ENCODE assay signal across 22 cellular contexts in the genomic region with DNA sequence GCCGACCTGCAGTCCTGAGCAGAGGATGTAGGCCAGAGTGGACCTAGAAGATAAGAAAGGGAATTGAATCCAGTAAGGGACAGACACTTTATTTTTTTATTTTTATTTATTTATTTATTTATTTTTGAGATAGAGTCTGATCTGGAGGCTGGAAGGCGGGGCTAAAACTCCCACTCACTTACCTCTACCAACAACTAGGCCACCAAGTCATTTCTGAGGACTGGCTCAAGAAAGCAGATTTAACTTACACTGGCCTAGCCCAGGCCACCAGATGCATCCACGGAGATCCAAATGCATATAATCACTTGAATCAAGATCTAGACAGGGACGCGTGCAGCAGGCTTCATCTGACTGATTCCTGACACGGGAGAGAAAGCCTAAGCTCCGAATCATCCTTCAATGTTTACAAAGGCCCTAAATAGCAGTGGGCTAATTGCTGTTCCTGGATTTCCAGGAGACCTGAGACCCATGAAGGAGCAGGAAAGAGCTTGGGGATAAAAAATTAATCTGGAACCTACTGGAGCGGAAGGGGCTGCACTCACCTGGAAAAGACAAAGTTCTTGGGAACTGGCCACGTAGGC. TPM values are rescaled to one million over a fixed set of nuclear protein-coding genes. Genes with fewer than 3 reads are reported as not detected.
DNase-seq lines count a peak whose midpoint lies in the region; ATAC-seq lines count a peak whose summit lies in the region.
"Had no signal": no experiment of that assay in that cellular context is flagged by ENCODE, and none has a peak within 500 bp of the region (broad histone marks: within the 10 kb centered on the region; RNA-seq: fewer than 3 reads in every experiment).

No MANE protein-coding gene starts in this region.

- H3K9me3 ChIP-seq in HUES64 (ENCODE audit: insufficient read depth, low read depth, low read length): no peaks in the 10 kb centered on the region
- H3K9me3 ChIP-seq: colonic mucosa, gastroesophageal sphincter had no signal

- no peak overlapping the region for H3K4me3 Mint-ChIP-seq in effector memory CD8-positive, alpha-beta T cell
- H3K4me3 Mint-ChIP-seq: activated CD4-positive, alpha-beta memory T cell treated with anti-CD3 and anti-CD28 coated beads for 36 hours; T-helper 1 cell treated with Interleukin-12 subunit alpha and Interleukin-12 subunit beta and Interleukin-4 antibody, amounts not matched to agents 30 μg/mL and 1 μg/mL, for 36 hours had no signal

- no peak for ATAC-seq in effector memory CD8-positive, alpha-beta T cell (replicated peaks)
- no peak for ATAC-seq in GM18873 (IDR thresholded peaks at IDR 0.05; ENCODE audit: low FRiP score, unreplicated experiment)
- no peak for ATAC-seq in HG03097 (IDR thresholded peaks at IDR 0.05; ENCODE audit: low FRiP score, unreplicated experiment)

- WGBS in HUES64: 92% methylated on average over 9 of the region's 9 CpGs

- no peaks in the 10 kb centered on the region for H3K27me3 Mint-ChIP-seq in effector memory CD8-positive, alpha-beta T cell
- H3K27me3 Mint-ChIP-seq: activated CD4-positive, alpha-beta memory T cell treated with anti-CD3 and anti-CD28 coated beads for 36 hours had no signal

- H3K4me3 ChIP-seq in HUES64 (ENCODE audit: low read length): peak overlapping the region; percentile 68; the same call in 1 of the 2 replicates
- H3K4me3 ChIP-seq: colonic mucosa had no signal

- no peak overlapping the region for H3K9ac ChIP-seq in HUES64 (ENCODE audit: low read depth, low read length)
- H3K9ac ChIP-seq: parathyroid adenoma had no signal

- H3K27me3 ChIP-seq in HUES64 (ENCODE audit: insufficient read depth, low read length): peaks cover 38% of the 10 kb centered on the region
- H3K27me3 ChIP-seq: colonic mucosa had no signal

- in situ Hi-C loops in ACHN (cut with HindIII; ENCODE audit: low pct_ligation_motif_present, low pct_unique_long_range_greater_than_20kb, low sequenced_read_pairs): no loop called here

- DNase-seq in ACHN: peak; percentile 24
- DNase-seq in effector memory CD8-positive, alpha-beta T cell: no peak
- DNase-seq in kidney tubule cell (ENCODE audit: low spot score): peak; percentile 68
- DNase-seq in NCI-H748 (lab: John Stamatoyannopoulos, UW; ENCODE audit: unreplicated experiment): no peak
- no peak for DNase-seq in stimulated activated CD4-positive, alpha-beta T cell treated with anti-CD3 and anti-CD28 coated beads, Interleukin-12 subunit alpha, Interleukin-12 subunit beta, amount 100 ng/mL, for 4 hours
- DNase-seq: activated CD4-positive, alpha-beta memory T cell treated with anti-CD3 and anti-CD28 coated beads for 36 hours; activated naive CD4-positive, alpha-beta T cell treated with Interleukin-2 at 50 U/mL for 16 hours; activated T-cell treated with anti-CD3 and anti-CD28 coated beads, Interleukin-2, amount 50 U/mL, for 1 hour; colonic mucosa; KG1; NCI-H2029; NCI-H510A treated with DMSO at 0.1 percent for 48 hours; SHP77 treated with DMSO at 0.1 percent for 48 hours; WERI-Rb-1 had no signal

- peak overlapping the region; percentile 52 to 53 for H3K27ac Mint-ChIP-seq in effector memory CD8-positive, alpha-beta T cell
- H3K27ac Mint-ChIP-seq: activated CD4-positive, alpha-beta memory T cell treated with anti-CD3 and anti-CD28 coated beads for 36 hours; T-helper 1 cell treated with Interleukin-12 subunit alpha and Interleukin-12 subunit beta and Interleukin-4 antibody, amounts not matched to agents 30 μg/mL and 1 μg/mL, for 36 hours had no signal

- H3K4me1 Mint-ChIP-seq in effector memory CD8-positive, alpha-beta T cell (ENCODE audit: low read depth in 2 of 2): no peaks in the 10 kb centered on the region

- no peaks in the 10 kb centered on the region for H3K9me3 Mint-ChIP-seq in effector memory CD8-positive, alpha-beta T cell
- H3K9me3 Mint-ChIP-seq: activated CD4-positive, alpha-beta memory T cell treated with anti-CD3 and anti-CD28 coated beads for 36 hours; T-helper 1 cell treated with Interleukin-12 subunit alpha and Interleukin-12 subunit beta and Interleukin-4 antibody, amounts not matched to agents 30 μg/mL and 1 μg/mL, for 36 hours had no signal

- H3K36me3 Mint-ChIP-seq in effector memory CD8-positive, alpha-beta T cell (ENCODE audit: insufficient read depth): peaks cover 6% of the 10 kb centered on the region

- no peaks in the 10 kb centered on the region for H3K4me1 ChIP-seq in HUES64 (ENCODE audit: insufficient read depth, low read length)
- H3K4me1 ChIP-seq: parathyroid adenoma had no signal

- H3K36me3 ChIP-seq in HUES64 (ENCODE audit: insufficient read depth, low read length): peaks cover 5% of the 10 kb centered on the region; the same call in 1 of the 2 replicates
- H3K36me3 ChIP-seq: colonic mucosa had no signal

- H3K27ac ChIP-seq in HUES64 (ENCODE audit: low read depth, low read length): no peak overlapping the region
- H3K27ac ChIP-seq: C4-2B, colonic mucosa, gastroesophageal sphincter, parathyroid adenoma, WERI-Rb-1 had no signal

RNA-seq across cellular contexts. Expression of gene ALOX12, which starts 1.1 kb away (rescaled TPM):
- 0.40 TPM for polyA plus RNA-seq in HUES64 (2013, experiment 1 of 2)
- polyA plus RNA-seq in HUES64 (2013, experiment 2 of 2): 0.82 TPM
- polyA plus RNA-seq: endothelial cell of umbilical vein had no signal

RNA-seq across cellular contexts. Expression of gene RNASEK, which starts 17.7 kb away (rescaled TPM):
- polyA plus RNA-seq in HUES64 (2013, experiment 1 of 2): 132 TPM
- polyA plus RNA-seq in HUES64 (2013, experiment 2 of 2): 153 TPM

RNA-seq across cellular contexts. Expression of gene BCL6B, which starts 28.1 kb away (rescaled TPM):
- polyA plus RNA-seq in HUES64 (2013, experiment 1 of 2): 2.0 TPM
- polyA plus RNA-seq in HUES64 (2013, experiment 2 of 2): 2.3 TPM

RNA-seq across cellular contexts. Expression of gene SLC16A13, which starts 41.1 kb away (rescaled TPM):
- 3.4 TPM for polyA plus RNA-seq in HUES64 (2013, experiment 1 of 2)
- polyA plus RNA-seq in HUES64 (2013, experiment 2 of 2): 4.9 TPM

RNA-seq across cellular contexts. Expression of gene SLC16A11, which starts 49.1 kb away (rescaled TPM):
- polyA plus RNA-seq in HUES64 (2013, experiment 1 of 2): 1.0 TPM
- 0.76 TPM for polyA plus RNA-seq in HUES64 (2013, experiment 2 of 2)

Comparison
In these comparisons a context has a peak if more than half of its experiments do, and no peak if none do; other contexts are left out.
1. DNase-seq: peak in ACHN (single experiment) and kidney tubule cell (single experiment); none in effector memory CD8-positive, alpha-beta T cell (0 of 3), NCI-H748 (single experiment) and stimulated activated CD4-positive, alpha-beta T cell treated with anti-CD3 and anti-CD28 coated beads, Interleukin-12 subunit alpha, Interleukin-12 subunit beta, amount 100 ng/mL, for 4 hours (single experiment).